In genomic region chr5:148290271-148291195, GRCh38 we compare ENCODE assay signal across 9 cellular contexts. TPM values are rescaled to one million over a fixed set of nuclear protein-coding genes. Genes with fewer than 3 reads are reported as not detected.
DNase-seq lines count a peak whose midpoint lies in the region; ATAC-seq, FAIRE-seq and TF ChIP-seq lines count a peak whose summit lies in the region.
"Had no signal": no experiment of that assay in that cellular context is flagged by ENCODE, and none has a peak within 500 bp of the region (broad histone marks: within the 10 kb centered on the region; RNA-seq: fewer than 3 reads in every experiment).

No MANE protein-coding gene starts in this region.

- DNase-seq in COR-L47 (lab: John Stamatoyannopoulos, UW) (peak; percentile 52), PC-3 (peak; percentile 66), frontal cortex (ENCODE audit: low spot score in 2 of 2) (peak in 1 of 2 donors; percentile 4), GDM1 (lab: John Stamatoyannopoulos, UW) (no peak), substantia nigra (lab: John Stamatoyannopoulos, UW) (no peak), endothelial cell (ENCODE audit: low spot score) (no peak)

- no peak overlapping the region for H3K27ac Mint-ChIP-seq in endothelial cell (ENCODE audit: unreplicated experiment)

- no peaks in the 10 kb centered on the region for H3K27me3 Mint-ChIP-seq in endothelial cell (ENCODE audit: unreplicated experiment)

- H3K4me3 Mint-ChIP-seq in endothelial cell (ENCODE audit: unreplicated experiment): no peak overlapping the region

- H3K27me3 ChIP-seq in PC-3 (ENCODE audit: low read length): no peaks in the 10 kb centered on the region

- no peak overlapping the region for H3K9ac ChIP-seq in PC-3 (ENCODE audit: low read length)

- intact Hi-C loops in PC-3 (cut with micrococcal nuclease): loop anchor here (1.0 to 5.0 kb wide), 5 partner anchors 16 to 111 kb away; no protein-coding TSS in a partner anchor

- H3K4me1 ChIP-seq in PC-3 (ENCODE audit: insufficient read depth, low read length): no peaks in the 10 kb centered on the region

- H4K20me1 ChIP-seq in PC-3 (ENCODE audit: low read length): no peaks in the 10 kb centered on the region

- no peaks in the 10 kb centered on the region for H3K9me2 ChIP-seq in PC-3 (replicated peaks; ENCODE audit: low read length)

- H3K4me2 ChIP-seq in PC-3 (ENCODE audit: low read length): no peak overlapping the region

- H3K9me3 ChIP-seq in PC-3 (ENCODE audit: low read length): no peaks in the 10 kb centered on the region

- CTCF ChIA-PET in PC-3 (lab: Charles Lee): interaction anchor here (0.7 to 1.4 kb wide), 6 partner anchors 15 to 145 kb away, joined by 3 to 9 read pairs (median 4); no protein-coding TSS in a partner anchor

- no peaks in the 10 kb centered on the region for H3K79me2 ChIP-seq in PC-3 (ENCODE audit: low read length)

- POLR2A ChIA-PET in PC-3 (lab: Charles Lee; ENCODE audit: unreplicated experiment): interaction anchor here (0.5 to 0.7 kb wide), 3 partner anchors 41 to 149 kb away, joined by 4 to 6 read pairs (median 4); no protein-coding TSS in a partner anchor

- no peaks in the 10 kb centered on the region for H3F3A ChIP-seq in PC-3 (ENCODE audit: low read length, unreplicated experiment)

- no peak overlapping the region for H2AFZ ChIP-seq in PC-3 (ENCODE audit: low read length)

- BruUV-seq in PC-3 (replicated peaks; lab: Mats Ljungman, UMichigan): no TSS peak

- peak; percentile 33 for FAIRE-seq in frontal cortex (lab: Jason Lieb, UNC)
- FAIRE-seq: colon had no signal

- no peaks in the 10 kb centered on the region for H3K9me3 Mint-ChIP-seq in endothelial cell (ENCODE audit: unreplicated experiment)

- H3K27ac ChIP-seq in PC-3 (ENCODE audit: low read length) (no peak overlapping the region), substantia nigra (ENCODE audit: low read depth, low read length, poor library complexity, severe bottlenecking) (no peak overlapping the region)

- H3K4me1 Mint-ChIP-seq in endothelial cell (ENCODE audit: unreplicated experiment): no peaks in the 10 kb centered on the region

- no peak overlapping the region for H3K4me3 ChIP-seq in PC-3 (ENCODE audit: low read length)

- no peaks in the 10 kb centered on the region for H3K36me3 ChIP-seq in PC-3 (ENCODE audit: low read depth, low read length)

- ATAC-seq in HG03103 (IDR thresholded peaks at IDR 0.05; ENCODE audit: low read depth, unreplicated experiment) (peak; percentile 57), PC-3 (peak; percentile 90), HG03045 (IDR thresholded peaks at IDR 0.05; ENCODE audit: unreplicated experiment) (no peak)

- H3K36me3 Mint-ChIP-seq in endothelial cell (ENCODE audit: low read depth, unreplicated experiment): no peaks in the 10 kb centered on the region

- TF ChIP-seq CTCF in PC-3 (conservative IDR thresholded peaks at IDR 0.05; ENCODE audit: low read depth, low read length) (peak; percentile 92), endothelial cell (IDR thresholded peaks at IDR 0.05; ENCODE audit: unreplicated experiment) (no peak)

RNA-seq across cellular contexts. Expression of gene SPINK7, which starts 21.7 kb away (rescaled TPM):
- total RNA-seq in PC-3 (2014; rRNA removed) (0.15 TPM in 1 of 2 replicates, not detected in the other), frontal cortex (not detected), endothelial cell (ENCODE audit: unreplicated experiment) (not detected)

RNA-seq across cellular contexts. Expression of gene SPINK13, which starts 21.9 kb away (rescaled TPM):
- total RNA-seq in PC-3 (2014; rRNA removed) (3.0 TPM in 1 of 2 replicates, not detected in the other), frontal cortex (not detected), endothelial cell (ENCODE audit: unreplicated experiment) (not detected)

RNA-seq across cellular contexts. Expression of gene SPINK9, which starts 44.8 kb away (rescaled TPM):
- total RNA-seq in PC-3 (2014; rRNA removed): not detected in 2 replicates
- total RNA-seq in frontal cortex: not detected
- not detected for total RNA-seq in endothelial cell (ENCODE audit: unreplicated experiment)

RNA-seq across cellular contexts. Expression of gene MARCOL, which starts 52.2 kb away (rescaled TPM):
- total RNA-seq in PC-3 (2014; rRNA removed) (not detected in 2 replicates), frontal cortex (not detected), endothelial cell (ENCODE audit: unreplicated experiment) (not detected)

Comparison
In these comparisons a context has a peak if more than half of its experiments do, and no peak if none do; other contexts are left out.
1. DNase-seq: peak in COR-L47 (single experiment) and PC-3 (single experiment); none in GDM1 (single experiment), substantia nigra (0 of 49) and endothelial cell (single experiment).